In genomic region chr19:43667524-43668405, GRCh38 we compare ENCODE assay signal across 8 cellular contexts. TPM values are rescaled to one million over a fixed set of nuclear protein-coding genes. Genes with fewer than 3 reads are reported as not detected.
A peak's percentile ranks its signal among the peaks of the same experiment; 100 is the strongest.
DNase-seq lines count a peak whose midpoint lies in the region; ATAC-seq and TF ChIP-seq lines count a peak whose summit lies in the region.

No MANE protein-coding gene starts in this region.

- no peaks in the 10 kb centered on the region for H3K9me3 ChIP-seq in fibroblast of lung (ENCODE audit: control insufficient read depth, insufficient read depth, low read depth, low read length)

- no peaks in the 10 kb centered on the region for H3K27me3 ChIP-seq in fibroblast of lung (ENCODE audit: control insufficient read depth, insufficient read depth, low read length)

- DNase-seq in NCI-H524 (lab: John Stamatoyannopoulos, UW) = peak; percentile 10 to 74
- no peak for DNase-seq in NCI-H524 treated with DMSO at 0.1 percent for 48 hours (lab: John Stamatoyannopoulos, UW)
- no peak for DNase-seq in fibroblast of lung (ENCODE audit: low read depth in 2 of 2)
- DNase-seq in omental fat pad (ENCODE audit: low spot score) = peak; percentile 96
- DNase-seq in GM19238 (ENCODE audit: insufficient read length, low spot score) = no peak
- DNase-seq in ACHN = no peak
- no peak for DNase-seq in RKO (ENCODE audit: low spot score)

- H3K9ac ChIP-seq in fibroblast of lung (ENCODE audit: insufficient read depth, low read length) = peak overlapping the region; percentile 58

- peaks cover 42% of the 10 kb centered on the region for H3K79me2 ChIP-seq in fibroblast of lung (ENCODE audit: control insufficient read depth, insufficient read depth, low read length)

- H3K4me3 ChIP-seq in fibroblast of lung (replicated peaks in 1 of 4; ENCODE audit: control extremely low read depth in 1 of 4, insufficient read depth in 1 of 4, low read depth in 3 of 4, low read length in 4 of 4) = peak overlapping the region; percentile 49 to 77 (median 67)

- ATAC-seq in SK-N-SH treated with all-trans-retinoic acid at 6 μM for 48 hours = peak; percentile 3
- no peak for ATAC-seq in omental fat pad (ENCODE audit: low FRiP score)

- H3K4me1 ChIP-seq in fibroblast of lung (ENCODE audit: control insufficient read depth, extremely low read depth, insufficient read depth, low read length) = peaks cover 8% of the 10 kb centered on the region

- in situ Hi-C loops in ACHN (cut with HindIII; ENCODE audit: low pct_ligation_motif_present, low pct_unique_long_range_greater_than_20kb, low sequenced_read_pairs) = no loop called here

- peak overlapping the region; percentile 92 for H3K4me2 ChIP-seq in fibroblast of lung (ENCODE audit: extremely low read depth, insufficient read depth, low read length)

- TF ChIP-seq CTCF in fibroblast of lung (conservative IDR thresholded peaks at IDR 0.05 in 1 of 2, IDR thresholded peaks at IDR 0.05 in 1 of 2; ENCODE audit: low read depth in 1 of 2, low read length in 2 of 2) (no peak), omental fat pad (IDR thresholded peaks at IDR 0.05) (no peak)

- no peak overlapping the region for H2AFZ ChIP-seq in fibroblast of lung (ENCODE audit: low read length)

- H3K27ac ChIP-seq in fibroblast of lung (ENCODE audit: insufficient read depth, low read length) = peak overlapping the region; percentile 83

- H3K36me3 ChIP-seq in fibroblast of lung (ENCODE audit: control insufficient read depth, insufficient read depth, low read length) = peaks cover 29% of the 10 kb centered on the region

- H4K20me1 ChIP-seq in fibroblast of lung (ENCODE audit: control insufficient read depth, extremely low read depth, insufficient read depth, low read length) = no peaks in the 10 kb centered on the region

TF ChIP-seq in SK-N-SH treated with all-trans-retinoic acid at 6 μM for 48 hours, 23 proteins besides CTCF, POLR2A, EP300 and RAD21:
- TF ChIP-seq, protein P1, sequence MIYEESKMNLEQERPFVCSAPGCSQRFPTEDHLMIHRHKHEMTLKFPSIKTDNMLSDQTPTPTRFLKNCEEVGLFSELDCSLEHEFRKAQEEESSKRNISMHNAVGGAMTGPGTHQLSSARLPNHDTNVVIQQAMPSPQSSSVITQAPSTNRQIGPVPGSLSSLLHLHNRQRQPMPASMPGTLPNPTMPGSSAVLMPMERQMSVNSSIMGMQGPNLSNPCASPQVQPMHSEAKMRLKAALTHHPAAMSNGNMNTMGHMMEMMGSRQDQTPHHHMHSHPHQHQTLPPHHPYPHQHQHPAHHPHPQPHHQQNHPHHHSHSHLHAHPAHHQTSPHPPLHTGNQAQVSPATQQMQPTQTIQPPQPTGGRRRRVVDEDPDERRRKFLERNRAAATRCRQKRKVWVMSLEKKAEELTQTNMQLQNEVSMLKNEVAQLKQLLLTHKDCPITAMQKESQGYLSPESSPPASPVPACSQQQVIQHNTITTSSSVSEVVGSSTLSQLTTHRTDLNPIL (CRISPR knock-in tag; IDR thresholded peaks at IDR 0.05; ENCODE audit: low read depth) = no peak
- TF ChIP-seq GLIS3 (CRISPR knock-in tag; IDR thresholded peaks at IDR 0.05) (no peak), ZFP3 (CRISPR knock-in tag; IDR thresholded peaks at IDR 0.05) (no peak), ISL1 (CRISPR knock-in tag; IDR thresholded peaks at IDR 0.05) (no peak), RARB (CRISPR knock-in tag; IDR thresholded peaks at IDR 0.05) (no peak), ZNF8 (CRISPR knock-in tag; IDR thresholded peaks at IDR 0.05) (no peak), ZNF70 (CRISPR knock-in tag; IDR thresholded peaks at IDR 0.05) (no peak), SNAI2 (CRISPR knock-in tag; IDR thresholded peaks at IDR 0.05) (no peak), CSDC2 (CRISPR knock-in tag; IDR thresholded peaks at IDR 0.05) (no peak), ZNF565 (CRISPR knock-in tag; conservative IDR thresholded peaks at IDR 0.05; ENCODE audit: low read depth) (no peak), ZC3H10 (CRISPR knock-in tag; IDR thresholded peaks at IDR 0.05) (no peak), ESRRG (CRISPR knock-in tag; IDR thresholded peaks at IDR 0.05) (no peak), TCF4 (CRISPR knock-in tag; IDR thresholded peaks at IDR 0.05; ENCODE audit: borderline replicate concordance) (no peak), PPARA (CRISPR knock-in tag; IDR thresholded peaks at IDR 0.05; ENCODE audit: borderline replicate concordance) (no peak)
- TF ChIP-seq, protein P2, sequence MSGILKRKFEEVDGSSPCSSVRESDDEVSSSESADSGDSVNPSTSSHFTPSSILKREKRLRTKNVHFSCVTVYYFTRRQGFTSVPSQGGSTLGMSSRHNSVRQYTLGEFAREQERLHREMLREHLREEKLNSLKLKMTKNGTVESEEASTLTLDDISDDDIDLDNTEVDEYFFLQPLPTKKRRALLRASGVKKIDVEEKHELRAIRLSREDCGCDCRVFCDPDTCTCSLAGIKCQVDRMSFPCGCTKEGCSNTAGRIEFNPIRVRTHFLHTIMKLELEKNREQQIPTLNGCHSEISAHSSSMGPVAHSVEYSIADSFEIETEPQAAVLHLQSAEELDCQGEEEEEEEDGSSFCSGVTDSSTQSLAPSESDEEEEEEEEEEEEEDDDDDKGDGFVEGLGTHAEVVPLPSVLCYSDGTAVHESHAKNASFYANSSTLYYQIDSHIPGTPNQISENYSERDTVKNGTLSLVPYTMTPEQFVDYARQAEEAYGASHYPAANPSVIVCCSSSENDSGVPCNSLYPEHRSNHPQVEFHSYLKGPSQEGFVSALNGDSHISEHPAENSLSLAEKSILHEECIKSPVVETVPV (CRISPR knock-in tag; IDR thresholded peaks at IDR 0.05) = no peak
- TF ChIP-seq, protein P3, sequence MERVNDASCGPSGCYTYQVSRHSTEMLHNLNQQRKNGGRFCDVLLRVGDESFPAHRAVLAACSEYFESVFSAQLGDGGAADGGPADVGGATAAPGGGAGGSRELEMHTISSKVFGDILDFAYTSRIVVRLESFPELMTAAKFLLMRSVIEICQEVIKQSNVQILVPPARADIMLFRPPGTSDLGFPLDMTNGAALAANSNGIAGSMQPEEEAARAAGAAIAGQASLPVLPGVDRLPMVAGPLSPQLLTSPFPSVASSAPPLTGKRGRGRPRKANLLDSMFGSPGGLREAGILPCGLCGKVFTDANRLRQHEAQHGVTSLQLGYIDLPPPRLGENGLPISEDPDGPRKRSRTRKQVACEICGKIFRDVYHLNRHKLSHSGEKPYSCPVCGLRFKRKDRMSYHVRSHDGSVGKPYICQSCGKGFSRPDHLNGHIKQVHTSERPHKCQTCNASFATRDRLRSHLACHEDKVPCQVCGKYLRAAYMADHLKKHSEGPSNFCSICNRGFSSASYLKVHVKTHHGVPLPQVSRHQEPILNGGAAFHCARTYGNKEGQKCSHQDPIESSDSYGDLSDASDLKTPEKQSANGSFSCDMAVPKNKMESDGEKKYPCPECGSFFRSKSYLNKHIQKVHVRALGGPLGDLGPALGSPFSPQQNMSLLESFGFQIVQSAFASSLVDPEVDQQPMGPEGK (CRISPR knock-in tag; IDR thresholded peaks at IDR 0.05; ENCODE audit: borderline replicate concordance) = no peak

RNA-seq across cellular contexts. Expression of gene PLAUR, which starts 2.2 kb away (rescaled TPM):
- total RNA-seq in fibroblast of lung (31.1 and 48.1 TPM in 2 replicates), omental fat pad (100 to 1,000 TPM in 2 of 4 donors, 10 to 100 TPM in 2; 36.3 to 250 (median 88.0) TPM)
- 64.6 and 83.9 TPM in 2 replicates for polyA plus RNA-seq in fibroblast of lung
- 61.8 and 79.4 TPM in 2 replicates for polyA plus RNA-seq in fibroblast of lung (2012)
- polyA minus RNA-seq in fibroblast of lung (ENCODE audit: low replicate concordance) = 46.3 and 97.7 TPM in 2 replicates

RNA-seq across cellular contexts. Expression of gene CADM4, which starts 28.1 kb away (rescaled TPM):
- total RNA-seq in fibroblast of lung (1.5 and 2.1 TPM in 2 replicates), omental fat pad (1 to 10 TPM in 3 of 4 donors, under 1 TPM in 1; 0.79 to 3.5 (median 2.5) TPM)
- polyA plus RNA-seq in fibroblast of lung = 0.49 and 1.5 TPM in 2 replicates
- polyA plus RNA-seq in fibroblast of lung (2012) = 1.4 and 5.6 TPM in 2 replicates
- 1.6 and 2.6 TPM in 2 replicates for polyA minus RNA-seq in fibroblast of lung (ENCODE audit: low replicate concordance)

RNA-seq across cellular contexts. Expression of gene IRGC, which starts 48.1 kb away (rescaled TPM):
- total RNA-seq in fibroblast of lung (not detected in 2 replicates), omental fat pad (not detected)
- not detected in 2 replicates for polyA plus RNA-seq in fibroblast of lung
- polyA plus RNA-seq in fibroblast of lung (2012) = not detected in 2 replicates
- not detected in 2 replicates for polyA minus RNA-seq in fibroblast of lung (ENCODE audit: low replicate concordance)

RNA-seq across cellular contexts. Expression of gene ZNF428, which starts 48.3 kb away (rescaled TPM):
- total RNA-seq in fibroblast of lung (38.5 and 43.9 TPM in 2 replicates), omental fat pad (10 to 100 TPM; 15.4 to 22.1 (median 16.2) TPM)
- polyA plus RNA-seq in fibroblast of lung = 14.0 and 17.2 TPM in 2 replicates
- polyA plus RNA-seq in fibroblast of lung (2012) = 40.9 and 43.0 TPM in 2 replicates
- 3.1 and 12.4 TPM in 2 replicates for polyA minus RNA-seq in fibroblast of lung (ENCODE audit: low replicate concordance)

RNA-seq across cellular contexts. Expression of gene SRRM5, which starts 55.9 kb away (rescaled TPM):
- total RNA-seq in fibroblast of lung (under 0.01 TPM in 1 of 2 replicates, not detected in the other), omental fat pad (under 1 TPM in 3 of 4 donors, not detected in 1; 0.12 to 0.46 (median 0.38) TPM)
- polyA plus RNA-seq in fibroblast of lung = 0.03 and 0.06 TPM in 2 replicates
- polyA plus RNA-seq in fibroblast of lung (2012) = 0.07 and 0.10 TPM in 2 replicates
- not detected in 2 replicates for polyA minus RNA-seq in fibroblast of lung (ENCODE audit: low replicate concordance)

Comparison
In these comparisons a context has a peak if more than half of its experiments do, and no peak if none do; other contexts are left out.
1. DNase-seq: peak in NCI-H524 (2 of 2) and omental fat pad (single experiment); none in NCI-H524 treated with DMSO at 0.1 percent for 48 hours (single experiment), fibroblast of lung (0 of 2), GM19238 (single experiment), ACHN (single experiment) and RKO (single experiment).